1 cellular context compared by ENCODE assay signal in the genomic region with DNA sequence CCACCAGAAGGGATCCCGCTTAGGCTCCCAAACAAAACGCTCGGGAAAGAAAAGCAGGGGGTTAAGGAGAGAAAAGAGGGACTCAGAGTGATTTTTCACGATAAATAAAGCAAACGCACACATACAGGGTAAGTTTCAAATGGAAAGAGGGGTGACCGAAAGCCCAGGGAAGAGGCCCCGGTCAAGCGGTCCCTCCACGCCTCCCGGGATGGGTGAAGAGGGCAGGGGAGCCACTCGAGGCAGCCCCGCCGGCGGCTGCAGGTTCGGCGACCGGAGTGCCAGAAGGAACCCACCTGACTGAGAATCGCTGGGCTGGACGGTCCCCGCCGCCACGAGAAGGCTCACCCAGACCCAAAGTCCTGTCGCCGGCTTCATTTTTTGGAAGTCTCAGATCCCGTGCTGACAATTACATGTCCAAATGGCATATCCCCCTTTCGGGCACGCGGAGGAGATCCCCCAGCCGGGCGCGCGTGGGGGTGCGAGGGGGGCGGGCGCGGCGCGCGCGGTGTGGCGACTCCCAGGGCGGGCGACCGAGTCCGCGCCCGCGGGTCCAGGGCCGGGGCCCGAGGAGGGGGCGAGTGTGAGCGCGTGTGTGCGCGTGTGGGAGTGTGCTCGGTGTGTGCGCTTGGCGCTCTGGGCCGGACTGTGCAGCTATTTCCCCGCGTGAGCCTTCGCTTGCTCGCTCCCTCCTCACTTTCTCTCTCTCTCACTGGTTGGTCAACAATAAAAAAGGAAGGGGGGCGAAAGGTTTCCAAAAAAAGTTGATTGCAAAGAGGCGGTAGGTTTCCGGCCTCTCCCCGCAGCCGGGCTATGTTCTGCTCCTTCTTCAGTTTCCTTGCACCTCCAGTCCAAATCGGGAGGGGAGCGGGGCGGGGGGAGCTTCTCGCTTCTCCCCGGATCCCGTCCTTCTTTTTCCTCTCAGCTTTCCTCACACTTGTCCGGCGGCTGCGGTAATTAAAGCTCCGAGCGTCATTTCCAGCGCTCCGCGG.
TF ChIP-seq lines count a peak whose summit lies in the region.

A gene (minus strand): TSS at position 647 of the 989 bp plus-strand sequence. CDS start 272 bp downstream, at position 375.

TF ChIP-seq in HepG2, 621 proteins besides CTCF, POLR2A, EP300 and RAD21 (continued from another document):
- TF ChIP-seq MTF2 (CRISPR knock-in tag; IDR thresholded peaks at IDR 0.05; ENCODE audit: borderline replicate concordance) (0 out of 2 replicates have a peak, but pooled peaks have one; percentile 52), EZH2 (conservative IDR thresholded peaks at IDR 0.05; ENCODE audit: low read depth, low read length) (peak; percentile 75; the same call in 1 of the 2 replicates)
